Comparison of ENCODE assay signal across 8 cellular contexts in genomic region chr2:87458938-87459337, GRCh38.
DNase-seq lines count a peak whose midpoint lies in the region; ATAC-seq and TF ChIP-seq lines count a peak whose summit lies in the region.
"Not testable (repeated sequence)": the region's sequence is repeated elsewhere in the genome, so short reads cannot be mapped to it uniquely, and the experiment has no call there.

No MANE protein-coding gene starts in this region.

- not testable (repeated sequence) for H3K36me3 ChIP-seq in ACC112 (ENCODE audit: insufficient read depth, low read length); GM23248 (ENCODE audit: low read depth)

- no CpG with 5 or more reads among the region's 3 CpGs for WGBS in GM23248 (ENCODE audit: low coverage in 1 of 2, low lambda C conversion rate in 2 of 2, missing lambda C conversion rate in 2 of 2), 2 experiments
- no CpG with 5 or more reads among the region's 3 CpGs for WGBS in right cardiac atrium

- not testable (repeated sequence) for H2AFZ ChIP-seq in ACC112 (ENCODE audit: low read length, unreplicated experiment); GM23248

- peak overlapping the region; percentile 32; the same call in 1 of the 2 replicates for H3K27ac ChIP-seq in ACC112 (ENCODE audit: low read depth, low read length)
- H3K27ac ChIP-seq in GM23248, result peak overlapping the region; percentile 65
- not testable (repeated sequence) for H3K27ac ChIP-seq in right cardiac atrium (ENCODE audit: low read length)

- peak; percentile 5 for ATAC-seq in T-helper 17 cell
- peak; percentile 10 for ATAC-seq in activated CD8-positive, alpha-beta T cell treated with anti-CD3 and anti-CD28 coated beads, Interleukin-2, amount 10 ng/mL, durations not matched to agents 7 days and 5 days
- peak; percentile 11 for ATAC-seq in effector memory CD8-positive, alpha-beta T cell (replicated peaks)
- peak; percentile 12 to 41 for ATAC-seq in right cardiac atrium

- H3K79me2 ChIP-seq in ACC112 (ENCODE audit: control insufficient read depth, insufficient read depth, low read length, unreplicated experiment) (peaks cover 46% of the 10 kb centered on the region), GM23248 (ENCODE audit: insufficient read depth) (peaks cover 49% of the 10 kb centered on the region)

- peak overlapping the region; percentile 70 for H3K27ac Mint-ChIP-seq in T-helper 17 cell
- H3K27ac Mint-ChIP-seq in activated CD8-positive, alpha-beta T cell treated with anti-CD3 and anti-CD28 coated beads, Interleukin-2, amount 10 ng/mL, durations not matched to agents 7 days and 5 days, result peak overlapping the region; percentile 67
- H3K27ac Mint-ChIP-seq in activated naive CD4-positive, alpha-beta T cell treated with anti-CD3 and anti-CD28 coated beads, Interleukin-2, amount 50 U/mL, for 24 hours, result peak overlapping the region; percentile 93
- peak overlapping the region in 1 of 2 donors; percentile 92 for H3K27ac Mint-ChIP-seq in effector memory CD8-positive, alpha-beta T cell
- H3K27ac Mint-ChIP-seq in osteocyte (ENCODE audit: unreplicated experiment), result peak overlapping the region; percentile 41

- H4K20me1 ChIP-seq in GM23248 (ENCODE audit: insufficient read depth), result not testable (repeated sequence)

- not testable (repeated sequence) for H3K36me3 Mint-ChIP-seq in T-helper 17 cell (ENCODE audit: low read depth); effector memory CD8-positive, alpha-beta T cell (ENCODE audit: insufficient read depth); osteocyte (ENCODE audit: unreplicated experiment)
- H3K36me3 Mint-ChIP-seq in activated CD8-positive, alpha-beta T cell treated with anti-CD3 and anti-CD28 coated beads, Interleukin-2, amount 10 ng/mL, durations not matched to agents 7 days and 5 days (ENCODE audit: low read depth), result peaks cover 10% of the 10 kb centered on the region
- H3K36me3 Mint-ChIP-seq in activated naive CD4-positive, alpha-beta T cell treated with anti-CD3 and anti-CD28 coated beads, Interleukin-2, amount 50 U/mL, for 24 hours, result peaks cover 10% of the 10 kb centered on the region

- not testable (repeated sequence) for H3K9me3 ChIP-seq in GM23248 (ENCODE audit: low read depth); T-helper 17 cell (ENCODE audit: control insufficient read depth, low read length, poor library complexity, severe bottlenecking); right cardiac atrium (ENCODE audit: control insufficient read depth, low read length)

- H3K27me3 Mint-ChIP-seq in T-helper 17 cell; activated CD8-positive, alpha-beta T cell treated with anti-CD3 and anti-CD28 coated beads, Interleukin-2, amount 10 ng/mL, durations not matched to agents 7 days and 5 days (ENCODE audit: low read depth); activated naive CD4-positive, alpha-beta T cell treated with anti-CD3 and anti-CD28 coated beads, Interleukin-2, amount 50 U/mL, for 24 hours; effector memory CD8-positive, alpha-beta T cell; osteocyte (ENCODE audit: unreplicated experiment): not testable (repeated sequence)

- TF ChIP-seq CTCF in osteocyte (IDR thresholded peaks at IDR 0.05), result not testable (repeated sequence)

- intact Hi-C loops in right cardiac atrium (cut with DNase I), result not testable (repeated sequence)

- H3K4me1 Mint-ChIP-seq in T-helper 17 cell; effector memory CD8-positive, alpha-beta T cell (ENCODE audit: low read depth in 2 of 2): not testable (repeated sequence)
- peaks cover 19% of the 10 kb centered on the region for H3K4me1 Mint-ChIP-seq in activated CD8-positive, alpha-beta T cell treated with anti-CD3 and anti-CD28 coated beads, Interleukin-2, amount 10 ng/mL, durations not matched to agents 7 days and 5 days (ENCODE audit: low read depth)
- peaks cover 18% of the 10 kb centered on the region for H3K4me1 Mint-ChIP-seq in activated naive CD4-positive, alpha-beta T cell treated with anti-CD3 and anti-CD28 coated beads, Interleukin-2, amount 50 U/mL, for 24 hours
- H3K4me1 Mint-ChIP-seq in osteocyte (ENCODE audit: unreplicated experiment), result peaks cover 17% of the 10 kb centered on the region

- H3K4me3 ChIP-seq in ACC112 (ENCODE audit: low read depth, low read length); right cardiac atrium (ENCODE audit: low read length): not testable (repeated sequence)
- peak overlapping the region; percentile 67 for H3K4me3 ChIP-seq in GM23248

- H3K4me1 ChIP-seq in ACC112 (ENCODE audit: control insufficient read depth, insufficient read depth, low read length, unreplicated experiment) (peaks cover 15% of the 10 kb centered on the region), GM23248 (ENCODE audit: insufficient read depth) (peaks cover 14% of the 10 kb centered on the region)
- not testable (repeated sequence) for H3K4me1 ChIP-seq in right cardiac atrium (ENCODE audit: control insufficient read depth, insufficient read depth, low read length)

- H3K9me2 ChIP-seq in GM23248 (ENCODE audit: insufficient read depth), result not testable (repeated sequence)

- not testable (repeated sequence) for H3K27me3 ChIP-seq in ACC112 (ENCODE audit: insufficient read depth, low read length); GM23248 (replicated peaks; ENCODE audit: insufficient read depth); right cardiac atrium (ENCODE audit: control insufficient read depth, insufficient read depth)

- not testable (repeated sequence) for H3K9ac ChIP-seq in GM23248

- CTCF ChIA-PET in activated CD8-positive, alpha-beta T cell treated with anti-CD3 and anti-CD28 coated beads, Interleukin-2, amount 10 ng/mL, durations not matched to agents 7 days and 5 days (lab: Charles Lee), result not testable (repeated sequence)

- POLR2A ChIA-PET in activated CD8-positive, alpha-beta T cell treated with anti-CD3 and anti-CD28 coated beads, Interleukin-2, amount 10 ng/mL, durations not matched to agents 7 days and 5 days (lab: Charles Lee), result not testable (repeated sequence)

- H3K4me3 Mint-ChIP-seq in T-helper 17 cell, result peak overlapping the region; percentile 75
- peak overlapping the region; percentile 45 for H3K4me3 Mint-ChIP-seq in activated CD8-positive, alpha-beta T cell treated with anti-CD3 and anti-CD28 coated beads, Interleukin-2, amount 10 ng/mL, durations not matched to agents 7 days and 5 days
- peak overlapping the region; percentile 91 for H3K4me3 Mint-ChIP-seq in activated naive CD4-positive, alpha-beta T cell treated with anti-CD3 and anti-CD28 coated beads, Interleukin-2, amount 50 U/mL, for 24 hours
- H3K4me3 Mint-ChIP-seq in effector memory CD8-positive, alpha-beta T cell, result peak overlapping the region; percentile 77 to 79
- peak overlapping the region; percentile 65 for H3K4me3 Mint-ChIP-seq in osteocyte (ENCODE audit: unreplicated experiment)

- in situ Hi-C loops in GM23248 (cut with MboI), result not testable (repeated sequence)

- DNase-seq in GM23248; T-helper 17 cell; activated CD8-positive, alpha-beta T cell treated with anti-CD3 and anti-CD28 coated beads, Interleukin-2, amount 10 ng/mL, durations not matched to agents 7 days and 5 days; effector memory CD8-positive, alpha-beta T cell; right cardiac atrium; osteocyte (ENCODE audit: extremely low spot score, unreplicated experiment): not testable (repeated sequence)

- peak overlapping the region; percentile 73 for H3K4me2 ChIP-seq in GM23248 (ENCODE audit: unreplicated experiment)

- not testable (repeated sequence) for H3K9me3 Mint-ChIP-seq in activated CD8-positive, alpha-beta T cell treated with anti-CD3 and anti-CD28 coated beads, Interleukin-2, amount 10 ng/mL, durations not matched to agents 7 days and 5 days (ENCODE audit: insufficient read depth); activated naive CD4-positive, alpha-beta T cell treated with anti-CD3 and anti-CD28 coated beads, Interleukin-2, amount 50 U/mL, for 24 hours; effector memory CD8-positive, alpha-beta T cell; osteocyte (ENCODE audit: unreplicated experiment)

- H3F3A ChIP-seq in GM23248 (ENCODE audit: insufficient read depth), result peaks cover 12% of the 10 kb centered on the region; the same call in 1 of the 2 replicates
